Comparison of ENCODE assay signal across 11 cellular contexts in genomic region chr7:98354511-98355249, GRCh38. TPM values are rescaled to one million over a fixed set of nuclear protein-coding genes. Genes with fewer than 3 reads are reported as not detected.
A peak's percentile ranks its signal among the peaks of the same experiment; 100 is the strongest.
DNase-seq lines count a peak whose midpoint lies in the region; ATAC-seq and TF ChIP-seq lines count a peak whose summit lies in the region.
"Had no signal": no experiment of that assay in that cellular context is flagged by ENCODE, and none has a peak within 500 bp of the region (broad histone marks: within the 10 kb centered on the region; RNA-seq: fewer than 3 reads in every experiment).

No MANE protein-coding gene starts in this region.

- H3K4me1 ChIP-seq in HUES6 (ENCODE audit: control insufficient read depth, insufficient read depth, low read length), result peaks cover 13% of the 10 kb centered on the region
- peaks cover 31% of the 10 kb centered on the region for H3K4me1 ChIP-seq in mammary epithelial cell (ENCODE audit: insufficient read depth, low read length)
- peaks cover 0 to 1% of the 10 kb centered on the region in 2 donors for H3K4me1 ChIP-seq in lung (ENCODE audit: control insufficient read depth in 2 of 2, insufficient read depth in 2 of 2, low read length in 2 of 2)

- CTCF ChIA-PET in AG04449 (lab: Yijun Ruan, JAX) (interaction anchor here (0.9 to 1.5 kb wide), 4 partner anchors 11 to 43 kb away, joined by 3 read pairs; no protein-coding TSS in a partner anchor), mammary epithelial cell (lab: Charles Lee; ENCODE audit: low non-redundant PET) (no interaction called here)

- no TSS peak for BruUV-seq in mammary epithelial cell (replicated peaks; lab: Mats Ljungman, UMichigan)

- no peak overlapping the region for H3K4me3 Mint-ChIP-seq in activated naive CD8-positive, alpha-beta T cell treated with anti-CD3 and anti-CD28 coated beads for 36 hours
- H3K4me3 Mint-ChIP-seq in activated T-cell treated with anti-CD3 and anti-CD28 coated beads, Interleukin-2, amount 50 U/mL, for 24 hours, result no peak overlapping the region

- dilution Hi-C loops in mammary epithelial cell (cut with HindIII; ENCODE audit: low sequenced_read_pairs), result no loop called here

- in situ Hi-C loops in mammary epithelial cell (cut with MboI; ENCODE audit: low sequenced_read_pairs in 2 of 2), result no loop called here

- peak; percentile 70 for ATAC-seq in lung (ENCODE audit: insufficient read depth, low FRiP score)
- no peak for ATAC-seq in GM21381 (IDR thresholded peaks at IDR 0.05; ENCODE audit: unreplicated experiment)
- no peak for ATAC-seq in HG02870 (IDR thresholded peaks at IDR 0.05; ENCODE audit: unreplicated experiment)

- POLR2A ChIA-PET in AG04449 (lab: Yijun Ruan, JAX), result interaction anchor here (1.0 to 2.0 kb wide), 2 partner anchors 14 to 16 kb away, joined by 3 to 7 read pairs; no protein-coding TSS in a partner anchor

- H3K9me3 ChIP-seq in HUES6 (ENCODE audit: control insufficient read depth, insufficient read depth, low read depth, low read length), result no peaks in the 10 kb centered on the region
- no peaks in the 10 kb centered on the region for H3K9me3 ChIP-seq in mammary epithelial cell (replicated peaks; ENCODE audit: insufficient read depth, low read length)
- H3K9me3 ChIP-seq in lung (ENCODE audit: control insufficient read depth in 2 of 2, insufficient read depth in 1 of 2, low read length in 1 of 2), result no peaks in the 10 kb centered on the region

- peaks cover 71% of the 10 kb centered on the region for H3K79me2 ChIP-seq in mammary epithelial cell (ENCODE audit: insufficient read depth, low read length)

- TF ChIP-seq CTCF in AG04449 (IDR thresholded peaks at IDR 0.05; ENCODE audit: insufficient read depth, low read length, missing control alignments) (no peak), mammary epithelial cell (conservative IDR thresholded peaks at IDR 0.05 in 1 of 2, IDR thresholded peaks at IDR 0.05 in 1 of 2; ENCODE audit: extremely low read depth in 1 of 2, insufficient read depth in 1 of 2, low read depth in 1 of 2, low read length in 2 of 2) (no peak), lung (IDR thresholded peaks at IDR 0.05; ENCODE audit: control extremely low read depth, extremely low read depth) (no peak)

- no peaks in the 10 kb centered on the region for H4K20me1 ChIP-seq in mammary epithelial cell (ENCODE audit: insufficient read depth, low read length)

- DNase-seq in AG04449 (ENCODE audit: low read depth, low spot score), result peak; percentile 56
- DNase-seq in mammary epithelial cell, result peak; percentile 93
- peak; percentile 79 for DNase-seq in lung (ENCODE audit: low spot score)
- DNase-seq in activated naive CD8-positive, alpha-beta T cell treated with anti-CD3 and anti-CD28 coated beads for 36 hours, result no peak
- DNase-seq in activated T-cell treated with anti-CD3 and anti-CD28 coated beads, Interleukin-2, amount 50 U/mL, for 24 hours, result no peak
- DNase-seq: activated T-cell treated with anti-CD3 and anti-CD28 coated beads, Interleukin-2, amount 50 U/mL, for 1 hour; DMS79; NCI-H2107 had no signal

- H3K9ac ChIP-seq in HUES6 (ENCODE audit: low read length) (peak overlapping the region; percentile 39), mammary epithelial cell (ENCODE audit: insufficient read depth, low read length) (peak overlapping the region; percentile 73)

- peak overlapping the region; percentile 70 for H3K27ac ChIP-seq in HUES6 (ENCODE audit: low read depth, low read length)
- peak overlapping the region; percentile 88 for H3K27ac ChIP-seq in mammary epithelial cell (ENCODE audit: insufficient read depth, low read depth, low read length)
- H3K27ac ChIP-seq in lung (ENCODE audit: low read depth in 1 of 2, low read length in 1 of 2), result peak overlapping the region in 1 of 2 donors; percentile 72

- H2AFZ ChIP-seq in mammary epithelial cell (ENCODE audit: low read depth, low read length), result no peak overlapping the region

- H3K36me3 Mint-ChIP-seq in activated naive CD8-positive, alpha-beta T cell treated with anti-CD3 and anti-CD28 coated beads for 36 hours, result no peaks in the 10 kb centered on the region
- H3K36me3 Mint-ChIP-seq in activated T-cell treated with anti-CD3 and anti-CD28 coated beads, Interleukin-2, amount 50 U/mL, for 24 hours (ENCODE audit: low read depth), result no peaks in the 10 kb centered on the region

- 34% methylated on average over 19 of the region's 22 CpGs for WGBS in mammary epithelial cell (ENCODE audit: low coverage, missing lambda C conversion rate)
- WGBS in lung, 2 donors, result 76 to 85% methylated on average over 22 of the region's 22 CpGs

- H3K9me3 Mint-ChIP-seq in activated naive CD8-positive, alpha-beta T cell treated with anti-CD3 and anti-CD28 coated beads for 36 hours, result no peaks in the 10 kb centered on the region
- no peaks in the 10 kb centered on the region for H3K9me3 Mint-ChIP-seq in activated T-cell treated with anti-CD3 and anti-CD28 coated beads, Interleukin-2, amount 50 U/mL, for 24 hours

- peak overlapping the region; percentile 80 for H3K4me2 ChIP-seq in mammary epithelial cell (ENCODE audit: insufficient read depth, low read depth, low read length)

- H3K27me3 Mint-ChIP-seq in activated naive CD8-positive, alpha-beta T cell treated with anti-CD3 and anti-CD28 coated beads for 36 hours, result no peaks in the 10 kb centered on the region
- H3K27me3 Mint-ChIP-seq in activated T-cell treated with anti-CD3 and anti-CD28 coated beads, Interleukin-2, amount 50 U/mL, for 24 hours, result no peaks in the 10 kb centered on the region

- intact Hi-C loops in mammary epithelial cell (cut with micrococcal nuclease), result loop anchor here (1.0 kb wide), 3 partner anchors 19 to 67 kb away; no protein-coding TSS in a partner anchor

- H3K4me3 ChIP-seq in AG04449 (ENCODE audit: low read depth, low read length) (peak overlapping the region; percentile 25; the same call in 1 of the 2 replicates), HUES6 (ENCODE audit: low read depth, low read length) (no peak overlapping the region), mammary epithelial cell (replicated peaks in 1 of 3; ENCODE audit: insufficient read depth in 1 of 3, low read depth in 2 of 3, low read length in 3 of 3) (peak overlapping the region in 2 of 3 experiments; percentile 4 to 22), lung (no peak overlapping the region)

- no peak overlapping the region for H3K27ac Mint-ChIP-seq in activated naive CD8-positive, alpha-beta T cell treated with anti-CD3 and anti-CD28 coated beads for 36 hours
- H3K27ac Mint-ChIP-seq in activated T-cell treated with anti-CD3 and anti-CD28 coated beads, Interleukin-2, amount 50 U/mL, for 24 hours, result no peak overlapping the region

- H3K4me1 Mint-ChIP-seq in activated naive CD8-positive, alpha-beta T cell treated with anti-CD3 and anti-CD28 coated beads for 36 hours, result no peaks in the 10 kb centered on the region
- no peaks in the 10 kb centered on the region for H3K4me1 Mint-ChIP-seq in activated T-cell treated with anti-CD3 and anti-CD28 coated beads, Interleukin-2, amount 50 U/mL, for 24 hours (ENCODE audit: low read depth)

- H3K27me3 ChIP-seq in HUES6 (ENCODE audit: control insufficient read depth, insufficient read depth, low read length), result no peaks in the 10 kb centered on the region
- H3K27me3 ChIP-seq in mammary epithelial cell (ENCODE audit: insufficient read depth, low read length), result no peaks in the 10 kb centered on the region
- H3K27me3 ChIP-seq in lung (ENCODE audit: control insufficient read depth, insufficient read depth), result no peaks in the 10 kb centered on the region

- H3K36me3 ChIP-seq in HUES6 (ENCODE audit: control insufficient read depth, insufficient read depth, low read length) (no peaks in the 10 kb centered on the region), mammary epithelial cell (ENCODE audit: insufficient read depth, low read length) (peaks cover 6% of the 10 kb centered on the region), lung (ENCODE audit: control insufficient read depth in 2 of 2, insufficient read depth in 2 of 2, low read length in 2 of 2) (no peaks in the 10 kb centered on the region)

RNA-seq across cellular contexts. Expression of gene BAIAP2L1, which starts 46.2 kb away (rescaled TPM):
- 10 to 100 TPM; 39.0 to 65.0 TPM for total RNA-seq in mammary epithelial cell
- polyA plus RNA-seq in mammary epithelial cell, result 36.4 TPM
- polyA minus RNA-seq in mammary epithelial cell, result 40.8 TPM
- 10 to 100 TPM; 24.7 to 29.2 TPM for total RNA-seq in lung
- 10 to 100 TPM; 12.5 to 15.1 TPM for polyA plus RNA-seq in lung
- 1 to 10 TPM; 2.3 TPM for total RNA-seq in activated naive CD8-positive, alpha-beta T cell treated with anti-CD3 and anti-CD28 coated beads for 36 hours

Comparison
In these comparisons a context has a peak if more than half of its experiments do, and no peak if none do; other contexts are left out.
1. DNase-seq: peak in AG04449 (single experiment), mammary epithelial cell (single experiment) and lung (single experiment); none in activated naive CD8-positive, alpha-beta T cell treated with anti-CD3 and anti-CD28 coated beads for 36 hours (single experiment) and activated T-cell treated with anti-CD3 and anti-CD28 coated beads, Interleukin-2, amount 50 U/mL, for 24 hours (single experiment).
2. H3K4me3 ChIP-seq: peak in AG04449 (single experiment) and mammary epithelial cell (2 of 3); none in HUES6 (single experiment) and lung (single experiment).
3. RNA of gene BAIAP2L1, which starts 46.2 kb away (total RNA-seq): 39.0 to 65.0 TPM in mammary epithelial cell and 24.7 to 29.2 TPM in lung; 2.3 TPM in activated naive CD8-positive, alpha-beta T cell treated with anti-CD3 and anti-CD28 coated beads for 36 hours; every median in the first group is over 4 times any median in the second.